In genomic region chr5:12477556-12477955, GRCh38 we compare ENCODE assay signal across 7 cellular contexts.
"Had no signal": no experiment of that assay in that cellular context is flagged by ENCODE, and none has a peak within 500 bp of the region (broad histone marks: within the 10 kb centered on the region; RNA-seq: fewer than 3 reads in every experiment).

No MANE protein-coding gene starts in this region.

- DNase-seq: GDM1, GF-D8 had no signal

- ATAC-seq: GM12878 had no signal

- H3K4me3 ChIP-seq: GM12878 had no signal

- FAIRE-seq: GM12878, GM12891, GM12892, GM18507, GM19239 had no signal
